In genomic region chr12:15716566-15716965, GRCh38 we compare ENCODE assay signal across 18 cellular contexts.
"Had no signal": no experiment of that assay in that cellular context is flagged by ENCODE, and none has a peak within 500 bp of the region (broad histone marks: within the 10 kb centered on the region; RNA-seq: fewer than 3 reads in every experiment).

No MANE protein-coding gene starts in this region.

- H3K4me3 ChIP-seq: cardiac muscle cell, dorsolateral prefrontal cortex, gastroesophageal sphincter, heart left ventricle, psoas muscle, skin epidermis, suprapubic skin, transverse colon, uterus had no signal

- H3K36me3 ChIP-seq: cardiac muscle cell, gastroesophageal sphincter, heart left ventricle, suprapubic skin, transverse colon, uterus had no signal

- ATAC-seq: activated CD8-positive, alpha-beta memory T cell treated with anti-CD3 and anti-CD28 coated beads, Interleukin-2, amount 10 ng/mL, durations not matched to agents 7 days and 5 days; activated T-helper 17 cell treated with anti-CD3 and anti-CD28 coated beads, Interleukin-2, amount 50 U/mL, for 72 hours; gastroesophageal sphincter; heart left ventricle; psoas muscle; right cardiac atrium had no signal

- H3K9me3 ChIP-seq: gastroesophageal sphincter, heart left ventricle, psoas muscle, suprapubic skin, transverse colon, uterus had no signal

- H3K27ac ChIP-seq: cardiac muscle cell, dorsolateral prefrontal cortex, gastroesophageal sphincter, heart left ventricle, psoas muscle, skin epidermis, suprapubic skin, transverse colon had no signal

- H3K27me3 ChIP-seq: cardiac muscle cell, dorsolateral prefrontal cortex, gastroesophageal sphincter, heart left ventricle, suprapubic skin, transverse colon, uterus had no signal

- FAIRE-seq: TTC549 had no signal

- DNase-seq: activated CD4-positive, alpha-beta memory T cell treated with anti-CD3 and anti-CD28 coated beads for 36 hours; activated CD8-positive, alpha-beta memory T cell treated with anti-CD3 and anti-CD28 coated beads, Interleukin-2, amount 10 ng/mL, durations not matched to agents 7 days and 5 days; activated naive CD4-positive, alpha-beta T cell; activated naive CD8-positive, alpha-beta T cell treated with anti-CD3 and anti-CD28 coated beads for 36 hours; amniotic stem cell; dorsolateral prefrontal cortex; heart left ventricle; occipital lobe; psoas muscle; right cardiac atrium; transverse colon; uterus had no signal
